ENCODE assay signal across 14 cellular contexts in genomic region chr1:160705176-160705745, GRCh38. TPM values are rescaled to one million over a fixed set of nuclear protein-coding genes. Genes with fewer than 3 reads are reported as not detected.
DNase-seq lines count a peak whose midpoint lies in the region; ATAC-seq lines count a peak whose summit lies in the region.
"Had no signal": no experiment of that assay in that cellular context is flagged by ENCODE, and none has a peak within 500 bp of the region (broad histone marks: within the 10 kb centered on the region; RNA-seq: fewer than 3 reads in every experiment).

No MANE protein-coding gene starts in this region.

- peaks cover 82% of the 10 kb centered on the region for H3K4me1 ChIP-seq in CD4-positive, CD25-positive, alpha-beta regulatory T cell (ENCODE audit: control insufficient read depth, insufficient read depth, low read length, poor library complexity, severe bottlenecking)
- H3K4me1 ChIP-seq: body of pancreas had no signal

- H3K27me3 Mint-ChIP-seq in CD4-positive, CD25-positive, alpha-beta regulatory T cell = no peaks in the 10 kb centered on the region

- H3K36me3 ChIP-seq in CD4-positive, CD25-positive, alpha-beta regulatory T cell (ENCODE audit: control insufficient read depth, insufficient read depth, low read length) = peaks cover 30% of the 10 kb centered on the region

- H3K9me3 ChIP-seq in CD4-positive, CD25-positive, alpha-beta regulatory T cell (ENCODE audit: control insufficient read depth in 2 of 2, low read length in 2 of 2) = no peaks in the 10 kb centered on the region
- H3K9me3 ChIP-seq: body of pancreas had no signal

- H3K27ac Mint-ChIP-seq in CD4-positive, CD25-positive, alpha-beta regulatory T cell = peak overlapping the region in 1 of 3 donors; percentile 91

- DNase-seq in CD4-positive, CD25-positive, alpha-beta regulatory T cell = no peak
- peak; percentile 53 for DNase-seq in GDM1 (lab: John Stamatoyannopoulos, UW)
- DNase-seq in NOMO-1 treated with DMSO at 0.1 percent for 48 hours (lab: John Stamatoyannopoulos, UW; ENCODE audit: unreplicated experiment) = peak; percentile 75
- no peak for DNase-seq in NCI-H1930 (lab: John Stamatoyannopoulos, UW)
- DNase-seq: body of pancreas; mesenchymal stem cell; NCI-H1048; NCI-H510A; stimulated activated CD4-positive, alpha-beta T cell treated with anti-CD3 and anti-CD28 coated beads, Interleukin-4, amount 100 ng/mL, for 24 hours had no signal

- H3K4me1 Mint-ChIP-seq in CD4-positive, CD25-positive, alpha-beta regulatory T cell = peaks cover 27 to 63% (median 56%) of the 10 kb centered on the region in 4 donors

- peak overlapping the region in 1 of 4 donors; percentile 71 for H3K4me3 Mint-ChIP-seq in CD4-positive, CD25-positive, alpha-beta regulatory T cell

- H3K9me3 Mint-ChIP-seq in CD4-positive, CD25-positive, alpha-beta regulatory T cell = no peaks in the 10 kb centered on the region

- H3K27ac ChIP-seq in CD4-positive, CD25-positive, alpha-beta regulatory T cell (ENCODE audit: insufficient read depth, low read length, poor library complexity, severe bottlenecking) = peak overlapping the region; percentile 53
- H3K27ac ChIP-seq: epithelial cell of prostate had no signal

- peaks cover 33% of the 10 kb centered on the region for H3K36me3 Mint-ChIP-seq in CD4-positive, CD25-positive, alpha-beta regulatory T cell

- ATAC-seq in CD4-positive, CD25-positive, alpha-beta regulatory T cell (ENCODE audit: low read depth in 2 of 2) = no peak
- ATAC-seq in esophagus mucosa = peak; percentile 35
- no peak for ATAC-seq in HG03521 (IDR thresholded peaks at IDR 0.05; ENCODE audit: unreplicated experiment)
- no peak for ATAC-seq in HG03025 (IDR thresholded peaks at IDR 0.05; ENCODE audit: low FRiP score, unreplicated experiment)
- ATAC-seq: body of pancreas had no signal

- peak overlapping the region; percentile 78 for H3K4me3 ChIP-seq in CD4-positive, CD25-positive, alpha-beta regulatory T cell (ENCODE audit: low read depth, low read length)
- H3K4me3 ChIP-seq: body of pancreas had no signal

- H3K27me3 ChIP-seq in CD4-positive, CD25-positive, alpha-beta regulatory T cell (ENCODE audit: control insufficient read depth, insufficient read depth, low read length) = no peaks in the 10 kb centered on the region
- H3K27me3 ChIP-seq: body of pancreas had no signal

RNA-seq across cellular contexts. Expression of gene CD48, which starts 6.4 kb away (rescaled TPM):
- total RNA-seq in CD4-positive, CD25-positive, alpha-beta regulatory T cell = 290 TPM
- polyA plus RNA-seq in CD4-positive, CD25-positive, alpha-beta regulatory T cell = 100 to 1,000 TPM; 196 to 269 (median 240) TPM
- 2.0 TPM for total RNA-seq in esophagus mucosa
- total RNA-seq: SK-MEL-5 had no signal

RNA-seq across cellular contexts. Expression of gene SLAMF7, which starts 33.8 kb away (rescaled TPM):
- 0.76 TPM for total RNA-seq in CD4-positive, CD25-positive, alpha-beta regulatory T cell
- under 1 TPM; 0.07 to 0.88 (median 0.15) TPM for polyA plus RNA-seq in CD4-positive, CD25-positive, alpha-beta regulatory T cell
- total RNA-seq in esophagus mucosa = 6.3 TPM

RNA-seq across cellular contexts. Expression of gene SLAMF1, which starts 58.4 kb away (rescaled TPM):
- total RNA-seq in CD4-positive, CD25-positive, alpha-beta regulatory T cell = 70.3 TPM
- polyA plus RNA-seq in CD4-positive, CD25-positive, alpha-beta regulatory T cell = 10 to 100 TPM; 33.5 to 45.4 (median 39.5) TPM
- 0.36 TPM for total RNA-seq in esophagus mucosa
- total RNA-seq: body of pancreas, SK-MEL-5 had no signal

Comparison
In these comparisons a context has a peak if more than half of its experiments do, and no peak if none do; other contexts are left out.
1. DNase-seq: peak in GDM1 (single experiment) and NOMO-1 treated with DMSO at 0.1 percent for 48 hours (single experiment); none in CD4-positive, CD25-positive, alpha-beta regulatory T cell (0 of 3) and NCI-H1930 (0 of 2).
2. RNA of gene CD48, which starts 6.4 kb away (total RNA-seq): 290 TPM in CD4-positive, CD25-positive, alpha-beta regulatory T cell (single experiment); 2.0 TPM in esophagus mucosa (single experiment); every median in the first group is over 10 times any median in the second.
3. RNA of gene SLAMF1, which starts 58.4 kb away (total RNA-seq): 70.3 TPM in CD4-positive, CD25-positive, alpha-beta regulatory T cell (single experiment); 0.36 TPM in esophagus mucosa (single experiment); every median in the first group is over 10 times any median in the second.